In the genomic region with DNA sequence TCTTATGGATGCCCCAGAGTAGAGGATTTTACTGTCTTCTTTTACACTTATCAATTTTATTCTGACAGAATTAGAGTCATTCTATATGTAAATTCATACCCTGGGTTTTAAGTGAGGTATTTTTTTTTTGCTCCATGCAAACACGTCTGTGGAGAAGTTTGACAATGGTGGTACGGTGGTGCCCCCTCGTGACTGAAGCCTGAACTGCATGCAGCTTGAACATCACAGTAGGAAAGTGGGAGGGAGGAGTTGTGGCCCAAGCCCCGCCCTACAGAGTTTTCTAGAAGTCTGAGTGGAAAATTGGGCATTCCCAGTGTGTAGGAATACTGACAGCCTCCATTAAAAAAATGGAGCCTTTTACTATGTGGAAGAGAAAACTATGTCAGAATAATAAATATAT, we compare ENCODE assay signal across 1 cellular context.
TF ChIP-seq lines count a peak whose summit lies in the region.

No MANE protein-coding gene starts in this region.

TF ChIP-seq in H1, 55 proteins besides CTCF, POLR2A, EP300 and RAD21 (continued from another document):
- no peak for TF ChIP-seq TAF1 (IDR thresholded peaks at IDR 0.05; ENCODE audit: low read depth, low read length)
